In genomic region chr1:13775916-13776315, GRCh38 we compare ENCODE assay signal across 16 cellular contexts.
"Had no signal": no experiment of that assay in that cellular context is flagged by ENCODE, and none has a peak within 500 bp of the region (broad histone marks: within the 10 kb centered on the region; RNA-seq: fewer than 3 reads in every experiment).

No MANE protein-coding gene starts in this region.

- H3K4me3 ChIP-seq: esophagus squamous epithelium, gastroesophageal sphincter, ovary, right atrium auricular region, sigmoid colon, skin epidermis had no signal

- H3K9me3 ChIP-seq: esophagus squamous epithelium, gastroesophageal sphincter, ovary, right atrium auricular region, sigmoid colon had no signal

- H3K4me1 ChIP-seq: right atrium auricular region had no signal

- H3K27me3 ChIP-seq: esophagus squamous epithelium, gastroesophageal sphincter, ovary, right atrium auricular region, sigmoid colon had no signal

- ATAC-seq: effector memory CD8-positive, alpha-beta T cell; gastroesophageal sphincter; left colon; left ventricle myocardium superior; naive thymus-derived CD4-positive, alpha-beta T cell; stimulated activated naive B cell treated with anti-CD40 and anti-IgM and Interleukin-4, amounts not matched to agents 10 μg/mL and 1 μg/mL and 100 μg/mL, for 72 hours had no signal

- H3K27ac ChIP-seq: epithelial cell of prostate, esophagus squamous epithelium, gastroesophageal sphincter, ovary, right atrium auricular region had no signal

- H3K36me3 ChIP-seq: ovary had no signal

- DNase-seq: effector memory CD8-positive, alpha-beta T cell; esophagus squamous epithelium; glutamatergic neuron; left colon; left ventricle myocardium superior; naive thymus-derived CD4-positive, alpha-beta T cell; ovary; sigmoid colon; stimulated activated CD4-positive, alpha-beta T cell treated with anti-CD3 and anti-CD28 coated beads, Interleukin-2, amount 100 ng/mL, for 24 hours; stimulated activated CD4-positive, alpha-beta T cell treated with anti-CD3 and anti-CD28 coated beads, Interleukin-4, amount 100 ng/mL, for 4 hours; stimulated activated naive B cell treated with anti-CD40 and anti-IgM and Interleukin-4, amounts not matched to agents 10 μg/mL and 1 μg/mL and 100 μg/mL, for 72 hours; trophoblast cell had no signal
